In genomic region chr17:66006654-66007053, GRCh38 we compare ENCODE assay signal across 32 cellular contexts.
"Had no signal": no experiment of that assay in that cellular context is flagged by ENCODE, and none has a peak within 500 bp of the region (broad histone marks: within the 10 kb centered on the region; RNA-seq: fewer than 3 reads in every experiment).

No MANE protein-coding gene starts in this region.

- DNase-seq: activated B cell treated with CpG ODN at 0.5 μM for 24 hours; activated CD4-positive, alpha-beta T cell treated with anti-CD3 and anti-CD28 coated beads for 48 hours; activated CD4-positive, alpha-beta T cell treated with anti-CD3 and anti-CD28 coated beads, Interleukin-2, amount 50 U/mL, for 1 hour; activated CD4-positive, alpha-beta T cell treated with anti-CD3 and anti-CD28 coated beads, Interleukin-2, amount 50 U/mL, for 48 hours; activated CD8-positive, alpha-beta memory T cell treated with anti-CD3 and anti-CD28 coated beads, Interleukin-2, amount 10 ng/mL, durations not matched to agents 7 days and 5 days; activated CD8-positive, alpha-beta memory T cell treated with anti-CD3 and anti-CD28 coated beads, Interleukin-2, amount 50 U/mL, for 4 hours; activated CD8-positive, alpha-beta T cell treated with anti-CD3 and anti-CD28 coated beads, Interleukin-2, amount 10 ng/mL, durations not matched to agents 7 days and 5 days; activated effector memory CD4-positive, alpha-beta T cell treated with anti-CD3 and anti-CD28 coated beads, Interleukin-2, amount 50 U/mL, for 16 hours; activated naive CD4-positive, alpha-beta T cell treated with anti-CD3 and anti-CD28 coated beads for 36 hours; activated naive CD8-positive, alpha-beta T cell treated with anti-CD3 and anti-CD28 coated beads for 36 hours; activated naive CD8-positive, alpha-beta T cell treated with anti-CD3 and anti-CD28 coated beads, Interleukin-2, amount 50 U/mL, for 24 hours; activated T-cell treated with anti-CD3 and anti-CD28 coated beads, Interleukin-2, amount 50 U/mL, for 1 hour; activated T-cell treated with anti-CD3 and anti-CD28 coated beads, Interleukin-2, amount 50 U/mL, for 48 hours; adrenal gland; amygdala; aorta; body of pancreas; caudate nucleus; cortex of kidney; dermis blood vessel endothelial cell; effector CD4-positive, alpha-beta T cell; foreskin fibroblast; head of caudate nucleus; T-helper 1 cell; T-helper 17 cell; T1000; WERI-Rb-1 had no signal

- H3K27ac ChIP-seq: adrenal gland, body of pancreas, epithelial cell of prostate, WERI-Rb-1 had no signal

- H3K9me3 ChIP-seq: adrenal gland, body of pancreas had no signal

- FAIRE-seq: colon, endometrium, endothelial cell of umbilical vein, frontal cortex had no signal

- H3K4me1 ChIP-seq: adrenal gland, body of pancreas had no signal

- H3K4me3 ChIP-seq: adrenal gland, body of pancreas had no signal

- H3K36me3 ChIP-seq: adrenal gland, WERI-Rb-1 had no signal

- H3K27me3 ChIP-seq: adrenal gland, body of pancreas had no signal
